16 cellular contexts compared by ENCODE assay signal in the genomic region with DNA sequence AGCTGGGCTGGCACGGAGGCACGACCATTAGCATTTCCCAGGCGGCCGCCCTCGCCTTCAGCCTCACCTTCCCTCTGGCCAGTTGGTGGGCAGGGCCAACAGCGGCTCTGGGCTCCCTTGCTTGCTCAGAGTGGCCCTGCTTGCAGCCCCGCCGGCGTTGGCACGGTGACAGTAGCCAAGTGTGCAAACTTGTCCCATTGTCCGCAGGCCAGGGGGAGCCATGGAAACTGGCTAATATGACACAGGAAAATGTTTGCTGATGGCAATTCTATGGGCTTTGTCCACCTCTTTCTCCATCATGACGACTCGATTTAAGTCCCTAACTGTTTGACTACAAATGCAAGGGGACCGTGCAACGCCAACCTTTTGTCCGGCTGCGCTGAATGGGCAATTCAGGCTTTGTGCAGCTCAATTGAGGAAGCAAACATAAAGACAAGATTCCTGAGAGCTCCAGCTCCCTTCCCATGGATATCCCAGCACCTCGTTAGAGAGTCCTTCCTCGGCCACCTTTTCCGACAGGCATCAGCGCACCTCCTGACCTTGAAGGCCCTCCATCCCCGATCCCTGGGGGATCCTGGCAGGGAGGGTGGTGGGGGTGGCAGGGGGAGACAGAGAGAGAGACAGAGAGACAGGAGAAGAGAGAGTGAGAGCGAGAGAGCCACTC.
DNase-seq lines count a peak whose midpoint lies in the region; ATAC-seq lines count a peak whose summit lies in the region.
"Had no signal": no experiment of that assay in that cellular context is flagged by ENCODE, and none has a peak within 500 bp of the region (broad histone marks: within the 10 kb centered on the region; RNA-seq: fewer than 3 reads in every experiment).

No MANE protein-coding gene starts in this region.

- no peak for ATAC-seq in HG03571 (IDR thresholded peaks at IDR 0.05; ENCODE audit: unreplicated experiment)
- no peak for ATAC-seq in HG03442 (IDR thresholded peaks at IDR 0.05; ENCODE audit: unreplicated experiment)
- ATAC-seq: body of pancreas had no signal

- peak; percentile 64 for DNase-seq in NCI-H146 (lab: John Stamatoyannopoulos, UW)
- peak; percentile 93 for DNase-seq in NCI-H774 (lab: John Stamatoyannopoulos, UW)
- peak; percentile 22 for DNase-seq in inferior parietal cortex (ENCODE audit: extremely low spot score)
- peak; percentile 38 for DNase-seq in putamen (ENCODE audit: low spot score)
- DNase-seq in foreskin melanocyte: no peak
- DNase-seq: activated CD4-positive, CD25-positive, alpha-beta regulatory T cell treated with anti-CD3 and anti-CD28 coated beads, Interleukin-2, amount 50 U/mL, for 72 hours; activated naive CD4-positive, alpha-beta T cell treated with anti-CD3 and anti-CD28 coated beads, Interleukin-2, amount 10 ng/mL, durations not matched to agents 7 days and 5 days; AML-193; body of pancreas; HCEC 1CT; heart left ventricle; islet precursor cell; stimulated activated CD4-positive, alpha-beta T cell treated with anti-CD3 and anti-CD28 coated beads, Interleukin-4, amount 100 ng/mL, for 4 hours; testis had no signal
